Comparison of ENCODE assay signal across 8 cellular contexts in the genomic region with DNA sequence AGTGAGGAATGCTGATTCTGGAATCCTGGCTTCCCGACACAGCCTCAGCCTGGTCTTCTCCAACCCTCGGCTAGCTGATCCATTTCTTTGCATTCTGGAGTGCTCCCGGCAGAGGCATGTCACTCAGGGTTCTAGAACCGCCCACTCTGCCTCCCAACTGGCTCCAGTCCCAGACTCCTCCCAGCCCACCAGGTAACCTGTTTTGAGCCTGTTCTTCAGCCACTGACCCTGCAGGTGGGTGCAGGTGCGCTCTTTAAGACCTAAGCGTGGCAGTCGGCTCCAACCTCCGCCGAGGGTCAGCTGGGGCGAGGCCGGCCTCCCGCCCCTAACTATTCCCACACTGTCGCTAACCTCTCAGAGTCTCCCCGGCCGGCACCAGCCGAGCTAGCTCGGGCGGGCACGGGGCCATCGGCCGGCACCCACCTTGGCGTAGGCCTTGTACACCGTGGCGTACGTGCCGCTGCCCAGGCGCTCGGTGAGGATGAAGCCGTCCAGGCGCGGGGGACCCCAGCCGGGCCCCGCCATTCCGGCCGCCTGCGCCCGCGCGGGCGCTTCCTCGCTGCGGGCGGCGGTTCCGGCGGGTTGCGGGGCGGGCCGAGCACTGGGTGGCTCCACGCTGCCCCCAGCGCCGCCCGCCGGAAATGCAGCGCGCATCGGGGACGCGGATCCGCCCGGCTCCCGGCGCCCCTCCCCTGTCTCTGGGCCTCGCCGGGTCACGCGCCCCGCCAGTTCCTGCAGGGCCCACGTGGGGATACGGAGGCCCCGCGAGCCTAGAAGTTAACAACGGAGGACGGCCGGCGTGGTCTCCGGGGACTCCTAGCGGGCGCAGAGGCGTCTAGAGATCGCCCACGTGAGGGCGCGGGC. TPM values are rescaled to one million over a fixed set of nuclear protein-coding genes. Genes with fewer than 3 reads are reported as not detected.
DNase-seq lines count a peak whose midpoint lies in the region; ATAC-seq and TF ChIP-seq lines count a peak whose summit lies in the region.

A gene with protein sequence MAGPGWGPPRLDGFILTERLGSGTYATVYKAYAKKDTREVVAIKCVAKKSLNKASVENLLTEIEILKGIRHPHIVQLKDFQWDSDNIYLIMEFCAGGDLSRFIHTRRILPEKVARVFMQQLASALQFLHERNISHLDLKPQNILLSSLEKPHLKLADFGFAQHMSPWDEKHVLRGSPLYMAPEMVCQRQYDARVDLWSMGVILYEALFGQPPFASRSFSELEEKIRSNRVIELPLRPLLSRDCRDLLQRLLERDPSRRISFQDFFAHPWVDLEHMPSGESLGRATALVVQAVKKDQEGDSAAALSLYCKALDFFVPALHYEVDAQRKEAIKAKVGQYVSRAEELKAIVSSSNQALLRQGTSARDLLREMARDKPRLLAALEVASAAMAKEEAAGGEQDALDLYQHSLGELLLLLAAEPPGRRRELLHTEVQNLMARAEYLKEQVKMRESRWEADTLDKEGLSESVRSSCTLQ (minus strand): TSS at position 576 of the 864 bp plus-strand sequence. CDS start 51 bp downstream, at position 525.

- intact Hi-C loops in ascending aorta (cut with DNase I) (loop anchor here (1.0 to 5.0 kb wide), 4 partner anchors 30 to 109 kb away; partner anchors contain the start of genes COX5A, FAM219B and SCAMP2), right cardiac atrium (cut with DNase I) (loop anchor here in 1 of 4 donors (10.0 kb wide), 1 partner anchor 52 kb away; the partner anchor contains the start of gene MPI), uterus (cut with DNase I; ENCODE audit: low total_unique reads) (no loop called here)

- TF ChIP-seq CTCF in ascending aorta (IDR thresholded peaks at IDR 0.05): peak; percentile 66 to 90 (median 68)
- peak; percentile 51 to 95 (median 87) for TF ChIP-seq CTCF in uterus (IDR thresholded peaks at IDR 0.05)

- H3K27me3 ChIP-seq in ascending aorta (no peaks in the 10 kb centered on the region), right cardiac atrium (ENCODE audit: control insufficient read depth, insufficient read depth) (no peaks in the 10 kb centered on the region), uterus (no peaks in the 10 kb centered on the region)

- peak within 1 kb of the TSS; percentile 91 for H3K4me3 Mint-ChIP-seq in T-helper 2 cell treated with Interferon-gamma antibody and Interleukin-4, amounts not matched to agents 5 μg/mL and 100 μg/mL, for 36 hours

- ATAC-seq in GM18502 (IDR thresholded peaks at IDR 0.05; ENCODE audit: poor library complexity, unreplicated experiment) (peak; percentile 83), HG02973 (IDR thresholded peaks at IDR 0.05; ENCODE audit: unreplicated experiment) (peak; percentile 77), right cardiac atrium (peak; percentile 89 to 91)

- peaks cover 47% of the 10 kb centered on the region for H3K4me1 Mint-ChIP-seq in T-helper 2 cell treated with Interferon-gamma antibody and Interleukin-4, amounts not matched to agents 5 μg/mL and 100 μg/mL, for 36 hours (ENCODE audit: low read depth)

- TF ChIP-seq POLR2A in uterus (IDR thresholded peaks at IDR 0.05): peak in 1 of 2 donors; percentile 72

- H3K36me3 ChIP-seq in ascending aorta (peaks cover 21 to 23% of the 10 kb centered on the region in 2 donors), uterus (no peaks in the 10 kb centered on the region)

- H3K27ac ChIP-seq in ascending aorta (peak within 1 kb of the TSS; percentile 75 to 78), right cardiac atrium (ENCODE audit: low read length) (peak within 1 kb of the TSS; percentile 71), uterus (peak within 1 kb of the TSS; percentile 91 to 92)

- peaks cover 51% of the 10 kb centered on the region for H3K36me3 Mint-ChIP-seq in T-helper 2 cell treated with Interferon-gamma antibody and Interleukin-4, amounts not matched to agents 5 μg/mL and 100 μg/mL, for 36 hours (ENCODE audit: low read depth)

- H3K27ac Mint-ChIP-seq in T-helper 2 cell treated with Interferon-gamma antibody and Interleukin-4, amounts not matched to agents 5 μg/mL and 100 μg/mL, for 36 hours: peak within 1 kb of the TSS; percentile 97

- no peaks in the 10 kb centered on the region for H3K9me3 Mint-ChIP-seq in T-helper 2 cell treated with Interferon-gamma antibody and Interleukin-4, amounts not matched to agents 5 μg/mL and 100 μg/mL, for 36 hours

- H3K4me1 ChIP-seq in ascending aorta (peaks cover 4 to 7% of the 10 kb centered on the region in 2 donors), right cardiac atrium (ENCODE audit: control insufficient read depth, insufficient read depth, low read length) (peaks cover 2% of the 10 kb centered on the region), uterus (peaks cover 0 to 17% of the 10 kb centered on the region in 2 donors)

- under 1% methylated on average over 84 of the region's 84 CpGs for WGBS in right cardiac atrium

- no peaks in the 10 kb centered on the region for H3K27me3 Mint-ChIP-seq in T-helper 2 cell treated with Interferon-gamma antibody and Interleukin-4, amounts not matched to agents 5 μg/mL and 100 μg/mL, for 36 hours (ENCODE audit: low read depth)

- DNase-seq in NCI-H1930 (lab: John Stamatoyannopoulos, UW) (peak; percentile 81 to 85), ascending aorta (ENCODE audit: low spot score in 2 of 2) (peak; percentile 70 to 95), right cardiac atrium (peak; percentile 92 to 97 (median 97)), putamen (ENCODE audit: low spot score) (peak; percentile 91), uterus (peak; percentile 87 to 93)
- DNase-seq in T-helper 2 cell treated with Interferon-gamma antibody and Interleukin-4, amounts not matched to agents 5 μg/mL and 100 μg/mL, for 36 hours (ENCODE audit: low spot score): peak; percentile 93

- H3K9me3 ChIP-seq in ascending aorta (no peaks in the 10 kb centered on the region), right cardiac atrium (ENCODE audit: control insufficient read depth, low read length) (no peaks in the 10 kb centered on the region), uterus (no peaks in the 10 kb centered on the region)

- H3K4me3 ChIP-seq in ascending aorta: peak within 1 kb of the TSS; percentile 70 to 95
- peak within 1 kb of the TSS; percentile 71 for H3K4me3 ChIP-seq in right cardiac atrium (ENCODE audit: low read length)
- peak within 1 kb of the TSS; percentile 77 to 84 for H3K4me3 ChIP-seq in uterus

RNA-seq across cellular contexts. Expression of the gene that starts here (rescaled TPM):
- total RNA-seq in ascending aorta (54.0 TPM), right cardiac atrium (10 to 100 TPM; 34.9 to 49.3 (median 45.9) TPM), uterus (100 to 1,000 TPM in 1 of 4 donors, 10 to 100 TPM in 3; 29.0 to 105 (median 41.2) TPM)
- 35.0 TPM for polyA plus RNA-seq in right cardiac atrium

Comparison
In these comparisons a context has a peak if more than half of its experiments do, and no peak if none do; other contexts are left out.
1. Peak in every context shown above with its lines: DNase-seq, ATAC-seq, H3K4me3 ChIP-seq and H3K27ac ChIP-seq.